In genomic region chr4:72604324-72604723, GRCh38 we compare ENCODE assay signal across 25 cellular contexts. TPM values are rescaled to one million over a fixed set of nuclear protein-coding genes. Genes with fewer than 3 reads are reported as not detected.
A peak's percentile ranks its signal among the peaks of the same experiment; 100 is the strongest.
DNase-seq lines count a peak whose midpoint lies in the region; ATAC-seq, FAIRE-seq and TF ChIP-seq lines count a peak whose summit lies in the region.
"Had no signal": no experiment of that assay in that cellular context is flagged by ENCODE, and none has a peak within 500 bp of the region (broad histone marks: within the 10 kb centered on the region; RNA-seq: fewer than 3 reads in every experiment).

No MANE protein-coding gene starts in this region.

- intact Hi-C loops in PC-3 (cut with micrococcal nuclease) (no loop called here), K562 (cut with micrococcal nuclease) (no loop called here)

- WGBS in K562 (ENCODE audit: insufficient coverage, low coverage, missing lambda C conversion rate) = 34% methylated on average over 2 of the region's 2 CpGs

- no peaks in the 10 kb centered on the region for H3K4me1 ChIP-seq in BE2C
- H3K4me1 ChIP-seq in PC-3 (ENCODE audit: insufficient read depth, low read length) = peaks cover 7% of the 10 kb centered on the region; the same call in 1 of the 2 replicates
- no peaks in the 10 kb centered on the region for H3K4me1 ChIP-seq in K562 (replicated peaks in 1 of 2; ENCODE audit: control insufficient read depth in 2 of 2, insufficient read depth in 2 of 2, low read length in 2 of 2)
- H3K4me1 ChIP-seq: BLaER1 treated with 17β-estradiol and CSF1 and Interleukin-3, amounts not matched to agents 10 nM and 100 nM; esophagus squamous epithelium; heart right ventricle had no signal

- H3K9me3 ChIP-seq in BE2C = no peaks in the 10 kb centered on the region
- no peaks in the 10 kb centered on the region for H3K9me3 ChIP-seq in PC-3 (ENCODE audit: low read length)
- H3K9me3 ChIP-seq in K562 (replicated peaks; ENCODE audit: control insufficient read depth, insufficient read depth, low read depth, low read length) = no peaks in the 10 kb centered on the region
- H3K9me3 ChIP-seq: esophagus squamous epithelium, ovary had no signal

- H3K9ac ChIP-seq in PC-3 (ENCODE audit: low read length) = no peak overlapping the region
- no peak overlapping the region for H3K9ac ChIP-seq in K562 (ENCODE audit: insufficient read depth in 1 of 2, low read depth in 2 of 2, low read length in 2 of 2)
- H3K9ac ChIP-seq: BLaER1 treated with 17β-estradiol and CSF1 and Interleukin-3, amounts not matched to agents 10 nM and 100 nM had no signal

- CTCF ChIA-PET in PC-3 (lab: Charles Lee) = interaction anchor here (0.7 kb wide), 1 partner anchor 277 kb away, joined by 3 read pairs; no protein-coding TSS in a partner anchor
- CTCF ChIA-PET in K562 (lab: Yijun Ruan, JAX; ENCODE audit: low intra/inter-chr PET ratio) = no interaction called here

- TF ChIP-seq CTCF in BE2C (IDR thresholded peaks at IDR 0.05; ENCODE audit: low read depth, low read length) (no peak), PC-3 (conservative IDR thresholded peaks at IDR 0.05; ENCODE audit: low read depth, low read length) (no peak), K562 (IDR thresholded peaks at IDR 0.05 in 2 of 3, conservative IDR thresholded peaks at IDR 0.05 in 1 of 3; ENCODE audit: insufficient read depth in 2 of 3, low read depth in 1 of 3, low read length in 3 of 3) (no peak), fibroblast of pulmonary artery (IDR thresholded peaks at IDR 0.05; ENCODE audit: low read length, missing control alignments) (no peak), endothelial cell (IDR thresholded peaks at IDR 0.05; ENCODE audit: unreplicated experiment) (no peak)

- TF ChIP-seq RAD21 in K562 (CRISPR knock-in tag; conservative IDR thresholded peaks at IDR 0.05 in 1 of 2, IDR thresholded peaks at IDR 0.05 in 1 of 2) = no peak

- H3K4me2 ChIP-seq in PC-3 (ENCODE audit: low read length) (no peak overlapping the region), K562 (ENCODE audit: insufficient read depth, low read length) (no peak overlapping the region)
- H3K4me2 ChIP-seq: BLaER1 treated with 17β-estradiol and CSF1 and Interleukin-3, amounts not matched to agents 10 nM and 100 nM had no signal

- no peaks in the 10 kb centered on the region for H3K79me2 ChIP-seq in PC-3 (ENCODE audit: low read length)
- no peaks in the 10 kb centered on the region for H3K79me2 ChIP-seq in K562 (ENCODE audit: control insufficient read depth, insufficient read depth, low read length)

- H4K20me1 ChIP-seq in PC-3 (ENCODE audit: low read length) = no peaks in the 10 kb centered on the region
- H4K20me1 ChIP-seq in K562 (replicated peaks; ENCODE audit: control insufficient read depth, insufficient read depth, low read length) = no peaks in the 10 kb centered on the region
- H4K20me1 ChIP-seq: BLaER1 treated with 17β-estradiol and CSF1 and Interleukin-3, amounts not matched to agents 10 nM and 100 nM had no signal

- H3K4me3 Mint-ChIP-seq in endothelial cell (ENCODE audit: unreplicated experiment) = no peak overlapping the region
- H3K4me3 Mint-ChIP-seq: activated naive CD4-positive, alpha-beta T cell treated with anti-CD3 and anti-CD28 coated beads for 36 hours; mesothelial cell of epicardium; natural killer cell had no signal

- no peak for TF ChIP-seq EP300 in K562 (IDR thresholded peaks at IDR 0.05; ENCODE audit: low read length)

- in situ Hi-C loops in K562 (cut with MboI) = no loop called here

- peaks cover 6% of the 10 kb centered on the region for H3K9me3 Mint-ChIP-seq in endothelial cell (ENCODE audit: unreplicated experiment)

- peaks cover 6% of the 10 kb centered on the region for H3K36me3 Mint-ChIP-seq in endothelial cell (ENCODE audit: low read depth, unreplicated experiment)
- H3K36me3 Mint-ChIP-seq: natural killer cell had no signal

- no peaks in the 10 kb centered on the region for H3K9me1 ChIP-seq in K562 (ENCODE audit: control insufficient read depth, insufficient read depth, low read length)

- no peaks in the 10 kb centered on the region for H3K9me2 ChIP-seq in PC-3 (replicated peaks; ENCODE audit: low read length)

- no peak for FAIRE-seq in K562 (lab: Jason Lieb, UNC)

- no peak for TF ChIP-seq POLR2A in K562 (conservative IDR thresholded peaks at IDR 0.05)

- H3K4me3 ChIP-seq in BE2C (ENCODE audit: low read depth, low read length) (no peak overlapping the region), PC-3 (ENCODE audit: low read length) (no peak overlapping the region), K562 (no peak overlapping the region), fibroblast of pulmonary artery (replicated peaks; ENCODE audit: low read depth, low read length) (no peak overlapping the region)
- H3K4me3 ChIP-seq: BLaER1 treated with 17β-estradiol and CSF1 and Interleukin-3, amounts not matched to agents 10 nM and 100 nM; esophagus squamous epithelium; heart right ventricle; ovary had no signal

- no peaks in the 10 kb centered on the region for H3K4me1 Mint-ChIP-seq in endothelial cell (ENCODE audit: unreplicated experiment)
- H3K4me1 Mint-ChIP-seq: natural killer cell had no signal

- DNase-seq in BE2C (peak; percentile 44), PC-3 (peak; percentile 83), K562 (ENCODE audit: extremely low read depth in 1 of 4, low spot score in 3 of 4) (no peak), fibroblast of pulmonary artery (ENCODE audit: low read depth) (peak; percentile 65), endothelial cell (ENCODE audit: low spot score) (no peak), NCI-H146 treated with DMSO at 0.1 percent for 48 hours (lab: John Stamatoyannopoulos, UW; ENCODE audit: unreplicated experiment) (no peak)
- DNase-seq in activated naive CD4-positive, alpha-beta T cell (lab: John Stamatoyannopoulos, UW) = no peak
- no peak for DNase-seq in effector CD8-positive, alpha-beta T cell (lab: John Stamatoyannopoulos, UW)
- DNase-seq: activated CD4-positive, alpha-beta T cell treated with anti-CD3 and anti-CD28 coated beads for 48 hours; activated naive CD4-positive, alpha-beta T cell treated with anti-CD3 and anti-CD28 coated beads for 36 hours; activated T-cell treated with anti-CD3 and anti-CD28 coated beads, Interleukin-2, amount 50 U/mL, for 48 hours; cerebellar nuclear complex; effector CD4-positive, alpha-beta T cell; esophagus squamous epithelium; GOT3; heart right ventricle; natural killer cell; NCI-H1417 treated with DMSO at 0.1 percent for 48 hours; NCI-H774 had no signal

- no TSS peak for BruUV-seq in PC-3 (replicated peaks; lab: Mats Ljungman, UMichigan)
- no TSS peak for BruUV-seq in K562 (replicated peaks; lab: Mats Ljungman, UMichigan)

- H3K36me3 ChIP-seq in BE2C (no peaks in the 10 kb centered on the region), PC-3 (ENCODE audit: low read depth, low read length) (no peaks in the 10 kb centered on the region), K562 (ENCODE audit: control insufficient read depth, insufficient read depth, low read length) (no peaks in the 10 kb centered on the region)
- H3K36me3 ChIP-seq: BLaER1 treated with 17β-estradiol and CSF1 and Interleukin-3, amounts not matched to agents 10 nM and 100 nM; esophagus squamous epithelium; heart right ventricle; ovary had no signal

- H3K27ac ChIP-seq in PC-3 (ENCODE audit: low read length) (no peak overlapping the region), K562 (ENCODE audit: extremely low read depth, low read depth, low read length) (no peak overlapping the region)
- H3K27ac ChIP-seq: BLaER1 treated with 17β-estradiol and CSF1 and Interleukin-3, amounts not matched to agents 10 nM and 100 nM; esophagus squamous epithelium; heart right ventricle; HL-60; ovary had no signal

- H3F3A ChIP-seq in PC-3 (ENCODE audit: low read length, unreplicated experiment) = no peaks in the 10 kb centered on the region

- H3K27me3 ChIP-seq in BE2C (no peaks in the 10 kb centered on the region), PC-3 (ENCODE audit: low read length) (no peaks in the 10 kb centered on the region), K562 (ENCODE audit: control insufficient read depth in 2 of 2, insufficient read depth in 2 of 2, low read length in 2 of 2) (no peaks in the 10 kb centered on the region)
- H3K27me3 ChIP-seq: BLaER1 treated with 17β-estradiol and CSF1 and Interleukin-3, amounts not matched to agents 10 nM and 100 nM; esophagus squamous epithelium; heart right ventricle; ovary had no signal

- no peak overlapping the region for H3K27ac Mint-ChIP-seq in endothelial cell (ENCODE audit: unreplicated experiment)
- H3K27ac Mint-ChIP-seq: activated naive CD4-positive, alpha-beta T cell treated with anti-CD3 and anti-CD28 coated beads for 36 hours; mesothelial cell of epicardium; natural killer cell had no signal

- POLR2A ChIA-PET in PC-3 (lab: Charles Lee; ENCODE audit: unreplicated experiment) = interaction anchor here (0.7 kb wide), 1 partner anchor 20 kb away, joined by 3 read pairs; no protein-coding TSS in a partner anchor
- POLR2A ChIA-PET in K562 (lab: Yijun Ruan, JAX) = no interaction called here

- H2AFZ ChIP-seq in PC-3 (ENCODE audit: low read length) (no peak overlapping the region), K562 (ENCODE audit: low read depth, low read length) (no peak overlapping the region)

- no peaks in the 10 kb centered on the region for H3K27me3 Mint-ChIP-seq in endothelial cell (ENCODE audit: unreplicated experiment)

- ATAC-seq in PC-3 = no peak
- no peak for ATAC-seq in K562
- ATAC-seq: heart right ventricle, natural killer cell, right cardiac atrium had no signal

RNA-seq across cellular contexts. Expression of gene ADAMTS3, which starts 35.3 kb away (rescaled TPM):
- 13.2 TPM for polyA plus RNA-seq in BE2C (2012; ENCODE audit: insufficient read depth, insufficient read length, low read depth)
- total RNA-seq in PC-3 (2014; rRNA removed) (3.2 and 3.5 TPM in 2 replicates), K562 (2014; rRNA removed) (10.3 and 11.1 TPM in 2 replicates), K562 (2014; rRNA removed; fragmentation: Illumina TruSeq; extraction: Trizol) (17.7 and 19.1 TPM in 2 replicates), K562 (2015; rRNA removed; fragmentation: Illumina TruSeq; extraction: Trizol) (17.0 and 17.2 TPM in 2 replicates), K562 (2021) (15.8 and 18.0 TPM in 2 replicates), endothelial cell (ENCODE audit: unreplicated experiment) (7.4 TPM)
- total RNA-seq in K562 (2011; cell fraction: chromatin; rRNA removed; ENCODE audit: low replicate concordance) = 40.0 and 55.6 TPM in 2 replicates
- 24.3 and 30.0 TPM in 2 replicates for total RNA-seq in K562 (2011; cell fraction: nucleolus; rRNA removed)
- total RNA-seq in K562 (2011; cell fraction: nucleoplasm; rRNA removed) = 40.3 and 49.6 TPM in 2 replicates
- polyA plus RNA-seq in K562 (2011; rRNA removed) (11.2 and 14.4 TPM in 2 replicates), K562 (2014; fragmentation: Illumina TruSeq; extraction: Trizol) (12.0 and 12.1 TPM in 2 replicates), K562 (2014; fragmentation: Nextera tagmentation; extraction: Ambion mirVana) (1 to 10 TPM; 4.0 to 4.6 TPM), K562 (2014; rRNA removed) (8.0 and 9.3 TPM in 2 replicates)
- 6.2 and 7.6 TPM in 2 replicates for polyA plus RNA-seq in K562 (2011; cell fraction: cytosol; rRNA removed)
- 24.0 and 32.4 TPM in 2 replicates for polyA plus RNA-seq in K562 (2011; cell fraction: nucleus; rRNA removed)
- polyA plus RNA-seq in K562 (2012) = 9.4 and 10.8 TPM in 2 replicates
- 49.8 and 56.4 TPM in 2 replicates for polyA minus RNA-seq in K562 (2011; rRNA and poly(A)+ RNA removed)
- polyA minus RNA-seq in K562 (2011; cell fraction: cytosol; rRNA and poly(A)+ RNA removed) = 12.0 and 18.0 TPM in 2 replicates
- polyA minus RNA-seq in K562 (2011; cell fraction: nucleus; rRNA and poly(A)+ RNA removed) = 43.1 and 59.1 TPM in 2 replicates
- total RNA-seq: activated naive CD4-positive, alpha-beta T cell treated with anti-CD3 and anti-CD28 coated beads for 36 hours; T-helper 1 cell treated with Interleukin-12 subunit alpha and Interleukin-12 subunit beta and Interleukin-4 antibody, amounts not matched to agents 30 ng/mL and 1 ng/mL, for 36 hours had no signal

Comparison
In these comparisons a context has a peak if more than half of its experiments do, and no peak if none do; other contexts are left out.
1. DNase-seq: peak in BE2C (single experiment), PC-3 (single experiment) and fibroblast of pulmonary artery (single experiment); none in K562 (0 of 4), activated naive CD4-positive, alpha-beta T cell (0 of 4), endothelial cell (single experiment), effector CD8-positive, alpha-beta T cell (single experiment) and NCI-H146 treated with DMSO at 0.1 percent for 48 hours (single experiment).